In genomic region chr9:136438909-136439549, GRCh38 we compare ENCODE assay signal across 1 cellular context.
TF ChIP-seq lines count a peak whose summit lies in the region.

No MANE protein-coding gene starts in this region.

TF ChIP-seq in endothelial cell of umbilical vein, 7 proteins besides CTCF, POLR2A, EP300 and RAD21:
- no peak for TF ChIP-seq FOS (IDR thresholded peaks at IDR 0.05; ENCODE audit: borderline replicate concordance, insufficient read depth, low read length)
TF ChIP-seq in endothelial cell of umbilical vein: peak in this region for 0.
